29 cellular contexts compared by ENCODE assay signal in genomic region chr4:75786526-75786925, GRCh38.
DNase-seq lines count a peak whose midpoint lies in the region; ATAC-seq, FAIRE-seq and TF ChIP-seq lines count a peak whose summit lies in the region.
"Had no signal": no experiment of that assay in that cellular context is flagged by ENCODE, and none has a peak within 500 bp of the region (broad histone marks: within the 10 kb centered on the region; RNA-seq: fewer than 3 reads in every experiment).

No MANE protein-coding gene starts in this region.

- H3K4me1 ChIP-seq in CD8-positive, alpha-beta T cell (ENCODE audit: insufficient read depth, low read length): no peaks in the 10 kb centered on the region
- no peaks in the 10 kb centered on the region for H3K4me1 ChIP-seq in kidney (ENCODE audit: control insufficient read depth in 1 of 2, insufficient read depth in 1 of 2, low read depth in 1 of 2, low read length in 2 of 2)
- no peaks in the 10 kb centered on the region for H3K4me1 ChIP-seq in esophagus squamous epithelium
- H3K4me1 ChIP-seq: HAP-1, heart right ventricle, right lobe of liver, upper lobe of left lung had no signal

- peaks cover 13% of the 10 kb centered on the region for H3K36me3 ChIP-seq in CD8-positive, alpha-beta T cell (ENCODE audit: insufficient read depth, low read length)
- H3K36me3 ChIP-seq in kidney (ENCODE audit: control insufficient read depth in 1 of 2, insufficient read depth in 2 of 2, low read length in 2 of 2): peaks cover 3 to 7% of the 10 kb centered on the region in 2 donors
- peaks cover 3 to 98% (median 15%) of the 10 kb centered on the region in 3 donors for H3K36me3 ChIP-seq in esophagus squamous epithelium

- no peaks in the 10 kb centered on the region for H3K4me1 Mint-ChIP-seq in CD8-positive, alpha-beta T cell (ENCODE audit: low read depth)
- H3K4me1 Mint-ChIP-seq: stimulated activated effector memory CD8-positive, alpha-beta T cell treated with anti-CD3 and anti-CD28 coated beads, Interleukin-12 subunit alpha, Interleukin-12 subunit beta, amount 100 ng/mL, for 72 hours had no signal

- peak; percentile 94 for FAIRE-seq in kidney (lab: Jason Lieb, UNC)
- FAIRE-seq: colon had no signal

- POLR2A ChIA-PET in CD8-positive, alpha-beta T cell (lab: Charles Lee): no interaction called here

- H3K27me3 Mint-ChIP-seq in CD8-positive, alpha-beta T cell (ENCODE audit: low read depth): no peaks in the 10 kb centered on the region

- no peaks in the 10 kb centered on the region for H3K9me3 ChIP-seq in CD8-positive, alpha-beta T cell (ENCODE audit: low read length)
- no peaks in the 10 kb centered on the region for H3K9me3 ChIP-seq in kidney (ENCODE audit: control insufficient read depth in 1 of 2, low read length in 2 of 2)
- H3K9me3 ChIP-seq in esophagus squamous epithelium: no peaks in the 10 kb centered on the region
- H3K9me3 ChIP-seq: HAP-1, heart right ventricle, right lobe of liver, SK-N-SH, upper lobe of left lung had no signal

- intact Hi-C loops in CD8-positive, alpha-beta T cell (cut with DNase I, micrococcal nuclease): no loop called here
- intact Hi-C loops in kidney (cut with DNase I): no loop called here
- intact Hi-C loops in esophagus squamous epithelium (cut with DNase I): no loop called here

- H3K9ac ChIP-seq in kidney (ENCODE audit: low read length in 2 of 2): peak overlapping the region in 1 of 2 donors; percentile 13
- H3K9ac ChIP-seq: SK-N-SH had no signal

- H3K36me3 Mint-ChIP-seq in CD8-positive, alpha-beta T cell: peaks cover 64% of the 10 kb centered on the region

- TF ChIP-seq POLR2A in esophagus squamous epithelium (IDR thresholded peaks at IDR 0.05): no peak

- no peaks in the 10 kb centered on the region for H3K27me3 ChIP-seq in CD8-positive, alpha-beta T cell (ENCODE audit: insufficient read depth, low read length)
- no peaks in the 10 kb centered on the region for H3K27me3 ChIP-seq in esophagus squamous epithelium
- H3K27me3 ChIP-seq: brain microvascular endothelial cell, heart right ventricle, right lobe of liver, upper lobe of left lung had no signal

- H3K27ac ChIP-seq in CD8-positive, alpha-beta T cell (ENCODE audit: low read depth, low read length): no peak overlapping the region
- H3K27ac ChIP-seq in kidney (ENCODE audit: low read depth in 2 of 2, low read length in 2 of 2) (peak overlapping the region in 1 of 2 donors; percentile 26), esophagus squamous epithelium (no peak overlapping the region)
- H3K27ac ChIP-seq: brain microvascular endothelial cell, heart right ventricle, right lobe of liver, upper lobe of left lung had no signal

- peak overlapping the region; percentile 5 for H3K27ac Mint-ChIP-seq in CD8-positive, alpha-beta T cell
- H3K27ac Mint-ChIP-seq: stimulated activated effector memory CD8-positive, alpha-beta T cell treated with anti-CD3 and anti-CD28 coated beads, Interleukin-12 subunit alpha, Interleukin-12 subunit beta, amount 100 ng/mL, for 72 hours; T-helper 1 cell treated with Interleukin-12 subunit alpha and Interleukin-12 subunit beta and Interleukin-4 antibody, amounts not matched to agents 30 μg/mL and 1 μg/mL, for 36 hours had no signal

- no peak for TF ChIP-seq CTCF in CD8-positive, alpha-beta T cell (IDR thresholded peaks at IDR 0.05)
- no peak for TF ChIP-seq CTCF in kidney (IDR thresholded peaks at IDR 0.05; ENCODE audit: borderline replicate concordance, extremely low read depth, insufficient read depth)
- no peak for TF ChIP-seq CTCF in esophagus squamous epithelium (IDR thresholded peaks at IDR 0.05)

- ATAC-seq in CD8-positive, alpha-beta T cell: no peak
- ATAC-seq in GM19463 (IDR thresholded peaks at IDR 0.05; ENCODE audit: unreplicated experiment): peak; percentile 69
- ATAC-seq in HG03354 (IDR thresholded peaks at IDR 0.05; ENCODE audit: poor library complexity, severe bottlenecking, unreplicated experiment): peak; percentile 74
- ATAC-seq: heart right ventricle; left cardiac atrium; stimulated activated effector memory CD8-positive, alpha-beta T cell treated with anti-CD3 and anti-CD28 coated beads, Interleukin-12 subunit alpha, Interleukin-12 subunit beta, amount 100 ng/mL, for 72 hours had no signal

- 100% methylated on average over 1 of the region's 1 CpG for WGBS in esophagus squamous epithelium, 2 donors

- no peak overlapping the region for H3K4me3 ChIP-seq in CD8-positive, alpha-beta T cell (ENCODE audit: low read depth, low read length)
- H3K4me3 ChIP-seq in kidney (ENCODE audit: low read length in 2 of 2) (peak overlapping the region in 1 of 2 donors; percentile 29), esophagus squamous epithelium (no peak overlapping the region)
- H3K4me3 ChIP-seq: HAP-1, heart right ventricle, right lobe of liver, upper lobe of left lung had no signal

- H3K9me3 Mint-ChIP-seq in CD8-positive, alpha-beta T cell: no peaks in the 10 kb centered on the region
- H3K9me3 Mint-ChIP-seq: stimulated activated effector memory CD8-positive, alpha-beta T cell treated with anti-CD3 and anti-CD28 coated beads, Interleukin-12 subunit alpha, Interleukin-12 subunit beta, amount 100 ng/mL, for 72 hours; T-helper 1 cell treated with Interleukin-12 subunit alpha and Interleukin-12 subunit beta and Interleukin-4 antibody, amounts not matched to agents 30 μg/mL and 1 μg/mL, for 36 hours had no signal

- DNase-seq in CD8-positive, alpha-beta T cell: no peak
- DNase-seq in kidney: no peak
- no peak for DNase-seq in H4 (ENCODE audit: low spot score)
- DNase-seq in activated CD8-positive, alpha-beta memory T cell treated with anti-CD3 and anti-CD28 coated beads for 24 hours: no peak
- DNase-seq in NCI-H226: no peak
- no peak for DNase-seq in esophagus squamous epithelium (lab: John Stamatoyannopoulos, UW)
- DNase-seq: activated CD4-positive, alpha-beta T cell treated with anti-CD3 and anti-CD28 coated beads for 4 hours; activated T-cell treated with anti-CD3 and anti-CD28 coated beads, Interleukin-2, amount 50 U/mL, for 1 hour; brain microvascular endothelial cell; effector CD8-positive, alpha-beta T cell; erythroblast; heart right ventricle; left cardiac atrium; MV-4-11; NCI-H146; NCI-H2107; NCI-H446; NCI-H774; right lobe of liver; SK-N-SH; stimulated activated CD4-positive, alpha-beta T cell treated with anti-CD3 and anti-CD28 coated beads, Interleukin-12 subunit alpha, Interleukin-12 subunit beta, amount 100 ng/mL, for 4 hours; stimulated activated CD4-positive, alpha-beta T cell treated with anti-CD3 and anti-CD28 coated beads, Interleukin-4, amount 100 ng/mL, for 1 hour; upper lobe of left lung had no signal

- no peak overlapping the region for H3K4me3 Mint-ChIP-seq in CD8-positive, alpha-beta T cell
- H3K4me3 Mint-ChIP-seq: stimulated activated effector memory CD8-positive, alpha-beta T cell treated with anti-CD3 and anti-CD28 coated beads, Interleukin-12 subunit alpha, Interleukin-12 subunit beta, amount 100 ng/mL, for 72 hours; T-helper 1 cell treated with Interleukin-12 subunit alpha and Interleukin-12 subunit beta and Interleukin-4 antibody, amounts not matched to agents 30 μg/mL and 1 μg/mL, for 36 hours had no signal

- CTCF ChIA-PET in CD8-positive, alpha-beta T cell (lab: Charles Lee): no interaction called here
